In genomic region chr17:17558431-17558830, GRCh38 we compare ENCODE assay signal across 23 cellular contexts.
"Had no signal": no experiment of that assay in that cellular context is flagged by ENCODE, and none has a peak within 500 bp of the region (broad histone marks: within the 10 kb centered on the region; RNA-seq: fewer than 3 reads in every experiment).

No MANE protein-coding gene starts in this region.

- H3K4me1 ChIP-seq: pancreas, sigmoid colon, tibial nerve, uterus had no signal

- H3K9me3 Mint-ChIP-seq: naive thymus-derived CD8-positive, alpha-beta T cell; nephron; neural crest cell; stimulated activated effector memory CD8-positive, alpha-beta T cell treated with anti-CD3 and anti-CD28 coated beads, Interleukin-12 subunit alpha, Interleukin-12 subunit beta, amount 100 ng/mL, for 72 hours; stimulated activated naive CD8-positive, alpha-beta T cell treated with anti-CD3 and anti-CD28 coated beads, Interleukin-15, Interleukin-2, amounts not matched to agents 100 ng/mL and 50 ng/mL, for 24 hours; type B pancreatic cell had no signal

- H3K4me1 Mint-ChIP-seq: neural crest cell had no signal

- DNase-seq: islet precursor cell; lower lobe of right lung; mammary epithelial cell; mesenchymal stem cell; naive thymus-derived CD8-positive, alpha-beta T cell; retina; sigmoid colon; small intestine; spleen; stimulated activated CD4-positive, alpha-beta T cell treated with anti-CD3 and anti-CD28 coated beads, Interleukin-4, amount 100 ng/mL, for 24 hours; stimulated activated naive CD4-positive, alpha-beta T cell; uterus had no signal

- H3K36me3 ChIP-seq: lower lobe of right lung, pancreas, prostate gland, sigmoid colon, suprapubic skin, thoracic aorta, tibial nerve, uterus had no signal

- H3K36me3 Mint-ChIP-seq: stimulated activated effector memory CD8-positive, alpha-beta T cell treated with anti-CD3 and anti-CD28 coated beads, Interleukin-12 subunit alpha, Interleukin-12 subunit beta, amount 100 ng/mL, for 72 hours; type B pancreatic cell had no signal

- H3K27ac Mint-ChIP-seq: nephron; stimulated activated effector memory CD8-positive, alpha-beta T cell treated with anti-CD3 and anti-CD28 coated beads, Interleukin-12 subunit alpha, Interleukin-12 subunit beta, amount 100 ng/mL, for 72 hours; stimulated activated naive CD8-positive, alpha-beta T cell treated with anti-CD3 and anti-CD28 coated beads, Interleukin-15, Interleukin-2, amounts not matched to agents 100 ng/mL and 50 ng/mL, for 24 hours; type B pancreatic cell had no signal

- H3K4me3 ChIP-seq: lower lobe of right lung, pancreas, prostate gland, sigmoid colon, spleen, suprapubic skin, thoracic aorta, tibial nerve, uterus had no signal

- H3K27me3 ChIP-seq: pancreas, sigmoid colon, spleen, suprapubic skin, tibial nerve, uterus had no signal

- H3K4me3 Mint-ChIP-seq: naive thymus-derived CD8-positive, alpha-beta T cell; nephron; neural crest cell; stimulated activated effector memory CD8-positive, alpha-beta T cell treated with anti-CD3 and anti-CD28 coated beads, Interleukin-12 subunit alpha, Interleukin-12 subunit beta, amount 100 ng/mL, for 72 hours; stimulated activated naive CD8-positive, alpha-beta T cell treated with anti-CD3 and anti-CD28 coated beads, Interleukin-15, Interleukin-2, amounts not matched to agents 100 ng/mL and 50 ng/mL, for 24 hours; type B pancreatic cell had no signal

- H3K27ac ChIP-seq: lower lobe of right lung, sigmoid colon, spleen, suprapubic skin, thoracic aorta, tibial nerve, uterus had no signal

- H3K27me3 Mint-ChIP-seq: naive thymus-derived CD8-positive, alpha-beta T cell; stimulated activated naive CD8-positive, alpha-beta T cell treated with anti-CD3 and anti-CD28 coated beads, Interleukin-15, Interleukin-2, amounts not matched to agents 100 ng/mL and 50 ng/mL, for 24 hours; type B pancreatic cell had no signal

- H3K9me3 ChIP-seq: lower lobe of right lung, pancreas, prostate gland, sigmoid colon, spleen, suprapubic skin, thoracic aorta, tibial nerve, uterus had no signal

- ATAC-seq: lower lobe of right lung; naive thymus-derived CD8-positive, alpha-beta T cell; right cardiac atrium; stimulated activated effector memory CD8-positive, alpha-beta T cell treated with anti-CD3 and anti-CD28 coated beads, Interleukin-12 subunit alpha, Interleukin-12 subunit beta, amount 100 ng/mL, for 72 hours had no signal
